21 cellular contexts compared by ENCODE assay signal in the genomic region with DNA sequence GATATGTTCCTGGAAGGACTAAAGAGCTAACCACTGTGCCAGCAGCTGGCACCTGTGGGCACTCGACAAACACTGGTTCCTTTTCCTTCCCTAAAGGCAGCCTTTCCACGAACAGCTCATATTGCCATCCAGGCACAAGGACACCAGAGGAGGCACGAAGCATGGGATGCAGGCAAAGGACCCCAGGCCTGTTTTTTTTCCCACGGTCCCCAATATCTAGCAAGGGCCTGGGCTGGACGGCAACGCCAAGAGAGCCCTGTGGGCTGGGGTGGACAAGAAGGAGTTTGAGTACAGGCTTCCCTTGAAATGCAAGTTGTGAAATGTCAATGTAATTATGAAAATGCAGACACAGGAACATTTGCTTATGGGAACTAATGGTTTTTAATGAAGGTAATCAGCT.
"Had no signal": no experiment of that assay in that cellular context is flagged by ENCODE, and none has a peak within 500 bp of the region (broad histone marks: within the 10 kb centered on the region; RNA-seq: fewer than 3 reads in every experiment).

No MANE protein-coding gene starts in this region.

- ATAC-seq: heart left ventricle; naive thymus-derived CD4-positive, alpha-beta T cell; psoas muscle; stimulated activated naive B cell treated with anti-CD40 and anti-IgM and Interleukin-4, amounts not matched to agents 10 μg/mL and 1 μg/mL and 100 μg/mL, for 72 hours; stimulated activated naive CD8-positive, alpha-beta T cell treated with anti-CD3 and anti-CD28 coated beads, Interleukin-15, amount 100 ng/mL, for 72 hours had no signal

- H3K4me3 ChIP-seq: coronary artery, heart left ventricle, left ventricle myocardium inferior, psoas muscle, sigmoid colon, skin epidermis, thoracic aorta, transverse colon, uterus had no signal

- H2AFZ ChIP-seq: parathyroid adenoma had no signal

- H3K9ac ChIP-seq: parathyroid adenoma had no signal

- H3K36me3 ChIP-seq: heart left ventricle, left ventricle myocardium inferior, sigmoid colon, thoracic aorta, transverse colon, uterus had no signal

- H3K27me3 ChIP-seq: transverse colon, uterus had no signal

- H3K79me2 ChIP-seq: parathyroid adenoma had no signal

- H3K9me3 ChIP-seq: heart left ventricle, left ventricle myocardium inferior, psoas muscle, sigmoid colon, thoracic aorta, transverse colon, uterus had no signal

- H3K4me1 ChIP-seq: heart left ventricle, left ventricle myocardium inferior, parathyroid adenoma, psoas muscle, sigmoid colon, transverse colon, uterus had no signal

- DNase-seq: effector CD8-positive, alpha-beta T cell; foreskin melanocyte; heart left ventricle; hippocampal formation; left ventricle myocardium inferior; mammary epithelial cell; naive thymus-derived CD4-positive, alpha-beta T cell; nephron progenitor cell; psoas muscle; retina; sigmoid colon; stimulated activated CD4-positive, alpha-beta T cell treated with anti-CD3 and anti-CD28 coated beads, Interleukin-2, amount 100 ng/mL, for 24 hours; stimulated activated CD4-positive, alpha-beta T cell treated with anti-CD3 and anti-CD28 coated beads, Interleukin-4, amount 100 ng/mL, for 4 hours; stimulated activated naive B cell treated with anti-CD40 and anti-IgM and Interleukin-4, amounts not matched to agents 10 μg/mL and 1 μg/mL and 100 μg/mL, for 72 hours; stimulated activated naive CD8-positive, alpha-beta T cell treated with anti-CD3 and anti-CD28 coated beads, Interleukin-15, amount 100 ng/mL, for 72 hours; transverse colon; uterus had no signal

- H3K27ac ChIP-seq: coronary artery, heart left ventricle, left ventricle myocardium inferior, parathyroid adenoma, psoas muscle, sigmoid colon, thoracic aorta, transverse colon, uterus had no signal
